In the genomic region with DNA sequence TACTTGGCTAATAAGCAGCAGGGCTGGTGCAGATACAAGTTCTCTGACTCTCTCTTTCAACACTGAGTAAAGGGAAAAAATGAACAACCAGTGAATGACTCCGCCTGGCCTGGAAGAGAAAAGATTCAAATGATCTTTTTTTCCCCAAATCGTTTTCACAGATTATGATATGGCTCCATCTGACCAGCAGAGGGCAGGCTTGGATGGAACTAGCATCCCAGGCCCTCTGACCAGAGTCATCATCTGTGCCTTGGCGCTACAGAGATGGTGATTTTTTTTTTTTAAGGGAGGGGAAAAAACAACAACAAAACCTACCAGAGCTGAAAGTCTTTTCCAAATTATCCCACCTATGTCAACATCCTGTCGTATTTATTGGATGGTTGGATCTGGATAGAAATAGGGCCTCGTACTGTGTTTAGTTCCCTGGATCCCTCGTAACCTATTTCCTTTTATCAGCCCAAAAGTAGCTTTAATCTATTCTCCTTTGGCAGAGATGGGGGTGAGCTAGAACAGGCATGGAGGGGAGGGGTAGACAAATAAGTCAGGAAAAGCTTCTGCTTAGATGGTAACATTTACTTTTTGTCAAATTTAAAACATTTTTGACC, we compare ENCODE assay signal across 8 cellular contexts.
DNase-seq lines count a peak whose midpoint lies in the region; ATAC-seq, FAIRE-seq and TF ChIP-seq lines count a peak whose summit lies in the region.

No MANE protein-coding gene starts in this region.

- H3K4me3 Mint-ChIP-seq in activated CD8-positive, alpha-beta T cell treated with anti-CD3 and anti-CD28 coated beads for 36 hours = no peak overlapping the region
- no peak overlapping the region for H3K4me3 Mint-ChIP-seq in naive thymus-derived CD4-positive, alpha-beta T cell

- DNase-seq in A549 (ENCODE audit: low read depth in 1 of 2, low spot score in 1 of 2) = peak; percentile 54 to 70
- peak; percentile 18 for DNase-seq in NCI-H2196 treated with DMSO at 0.1 percent for 48 hours (lab: John Stamatoyannopoulos, UW; ENCODE audit: unreplicated experiment)
- DNase-seq in activated CD8-positive, alpha-beta T cell treated with anti-CD3 and anti-CD28 coated beads for 36 hours = peak; percentile 67
- no peak for DNase-seq in esophagus muscularis mucosa (ENCODE audit: extremely low spot score)
- DNase-seq in naive thymus-derived CD4-positive, alpha-beta T cell = peak in 6 of 9 donors; percentile 3 to 44 (median 13)
- peak; percentile 73 for DNase-seq in superior temporal gyrus (ENCODE audit: extremely low spot score)

- no peak overlapping the region for H3K27ac ChIP-seq in A549
- H3K27ac ChIP-seq in esophagus muscularis mucosa (replicated peaks in 1 of 4) = no peak overlapping the region
- no peak overlapping the region for H3K27ac ChIP-seq in naive thymus-derived CD4-positive, alpha-beta T cell (ENCODE audit: low read depth, low read length)

- WGBS in A549 (ENCODE audit: missing lambda C conversion rate) = 33% methylated on average over 6 of the region's 6 CpGs
- WGBS in esophagus muscularis mucosa = 43% methylated on average over 6 of the region's 6 CpGs

- no peak for FAIRE-seq in A549 (lab: Jason Lieb, UNC)

- TF ChIP-seq EP300 in A549 (IDR thresholded peaks at IDR 0.05) (no peak), esophagus muscularis mucosa (IDR thresholded peaks at IDR 0.05) (no peak)

- H3K9me3 Mint-ChIP-seq in activated CD8-positive, alpha-beta T cell treated with anti-CD3 and anti-CD28 coated beads for 36 hours = no peaks in the 10 kb centered on the region
- no peaks in the 10 kb centered on the region for H3K9me3 Mint-ChIP-seq in naive thymus-derived CD4-positive, alpha-beta T cell

- peak; percentile 87 to 95 for ATAC-seq in A549
- ATAC-seq in HG02970 (IDR thresholded peaks at IDR 0.05; ENCODE audit: low FRiP score, unreplicated experiment) = peak; percentile 71
- peak; percentile 42 for ATAC-seq in activated CD8-positive, alpha-beta T cell treated with anti-CD3 and anti-CD28 coated beads for 36 hours
- peak; percentile 76 for ATAC-seq in naive thymus-derived CD4-positive, alpha-beta T cell

- H3K36me3 Mint-ChIP-seq in activated CD8-positive, alpha-beta T cell treated with anti-CD3 and anti-CD28 coated beads for 36 hours (ENCODE audit: low read depth) = no peaks in the 10 kb centered on the region
- H3K36me3 Mint-ChIP-seq in naive thymus-derived CD4-positive, alpha-beta T cell = no peaks in the 10 kb centered on the region

- TF ChIP-seq CTCF in A549 (IDR thresholded peaks at IDR 0.05) = peak; percentile 85
- TF ChIP-seq CTCF in GM12875 (IDR thresholded peaks at IDR 0.05; ENCODE audit: borderline replicate concordance, insufficient read depth, low read depth, low read length) = peak; percentile 59; the same call in 1 of the 2 replicates
- peak; percentile 79 for TF ChIP-seq CTCF in activated CD8-positive, alpha-beta T cell treated with anti-CD3 and anti-CD28 coated beads for 36 hours (IDR thresholded peaks at IDR 0.05)
- peak; percentile 76 to 85 (median 79) for TF ChIP-seq CTCF in esophagus muscularis mucosa (IDR thresholded peaks at IDR 0.05)

- POLR2A ChIA-PET in A549 (lab: Yijun Ruan, JAX) = no interaction called here
- POLR2A ChIA-PET in activated CD8-positive, alpha-beta T cell treated with anti-CD3 and anti-CD28 coated beads for 36 hours (lab: Charles Lee) = no interaction called here
- POLR2A ChIA-PET in naive thymus-derived CD4-positive, alpha-beta T cell (lab: Charles Lee) = no interaction called here

- H3K27me3 Mint-ChIP-seq in activated CD8-positive, alpha-beta T cell treated with anti-CD3 and anti-CD28 coated beads for 36 hours = peaks cover 4% of the 10 kb centered on the region
- H3K27me3 Mint-ChIP-seq in naive thymus-derived CD4-positive, alpha-beta T cell = peaks cover 0 to 9% (median 0%) of the 10 kb centered on the region in 5 donors

- no peaks in the 10 kb centered on the region for H3K27me3 ChIP-seq in esophagus muscularis mucosa
- H3K27me3 ChIP-seq in naive thymus-derived CD4-positive, alpha-beta T cell (ENCODE audit: control insufficient read depth in 2 of 2, insufficient read depth in 2 of 2, low read length in 2 of 2) = no peaks in the 10 kb centered on the region

- H3K4me3 ChIP-seq in A549 (no peak overlapping the region), GM12875 (ENCODE audit: low read depth, low read length) (no peak overlapping the region), esophagus muscularis mucosa (no peak overlapping the region)
- no peak overlapping the region for H3K4me3 ChIP-seq in naive thymus-derived CD4-positive, alpha-beta T cell (ENCODE audit: low read length)

- no peaks in the 10 kb centered on the region for H3K4me1 ChIP-seq in A549
- peaks cover 0 to 10% (median 0%) of the 10 kb centered on the region in 4 donors for H3K4me1 ChIP-seq in esophagus muscularis mucosa
- no peaks in the 10 kb centered on the region for H3K4me1 ChIP-seq in naive thymus-derived CD4-positive, alpha-beta T cell (ENCODE audit: control insufficient read depth in 2 of 2, insufficient read depth in 2 of 2, low read length in 2 of 2)

- H3K36me3 ChIP-seq in esophagus muscularis mucosa = no peaks in the 10 kb centered on the region
- H3K36me3 ChIP-seq in naive thymus-derived CD4-positive, alpha-beta T cell (ENCODE audit: control insufficient read depth in 2 of 3, insufficient read depth in 3 of 3, low read length in 3 of 3) = no peaks in the 10 kb centered on the region

- H3K9me3 ChIP-seq in A549 = no peaks in the 10 kb centered on the region
- H3K9me3 ChIP-seq in esophagus muscularis mucosa = no peaks in the 10 kb centered on the region
- no peaks in the 10 kb centered on the region for H3K9me3 ChIP-seq in naive thymus-derived CD4-positive, alpha-beta T cell (ENCODE audit: control insufficient read depth in 2 of 3, low read length in 3 of 3)

- TF ChIP-seq RAD21 in A549 (conservative IDR thresholded peaks at IDR 0.05 in 1 of 2, IDR thresholded peaks at IDR 0.05 in 1 of 2) = peak; percentile 83 to 92

- intact Hi-C loops in activated CD8-positive, alpha-beta T cell treated with anti-CD3 and anti-CD28 coated beads for 36 hours (cut with micrococcal nuclease) = loop anchor here (2.0 kb wide), 1 partner anchor 49 kb away; no protein-coding TSS in a partner anchor
- intact Hi-C loops in esophagus muscularis mucosa (cut with DNase I) = loop anchor here (2.0 to 5.0 kb wide), 2 partner anchors 49 to 422 kb away; no protein-coding TSS in a partner anchor
- intact Hi-C loops in naive thymus-derived CD4-positive, alpha-beta T cell (cut with micrococcal nuclease) = loop anchor here (1.0 to 10.0 kb wide), 6 partner anchors 49 to 1013 kb away; a partner anchor contains a TSS

- H3K4me2 ChIP-seq in A549 = no peak overlapping the region

- no peaks in the 10 kb centered on the region for H3K4me1 Mint-ChIP-seq in activated CD8-positive, alpha-beta T cell treated with anti-CD3 and anti-CD28 coated beads for 36 hours (ENCODE audit: low read depth)
- peaks cover 0 to 2% (median 0%) of the 10 kb centered on the region in 7 donors for H3K4me1 Mint-ChIP-seq in naive thymus-derived CD4-positive, alpha-beta T cell

- TF ChIP-seq POLR2A in A549 (IDR thresholded peaks at IDR 0.05; ENCODE audit: low read length) = no peak
- TF ChIP-seq POLR2A in esophagus muscularis mucosa (IDR thresholded peaks at IDR 0.05; ENCODE audit: low read depth) = no peak

- CTCF ChIA-PET in A549 (lab: Yijun Ruan, JAX) = interaction anchor here (0.7 to 11.3 kb wide), 39 partner anchors 13 to 631 kb away, joined by 3 to 208 read pairs (median 5); no protein-coding TSS in a partner anchor
- CTCF ChIA-PET in activated CD8-positive, alpha-beta T cell treated with anti-CD3 and anti-CD28 coated beads for 36 hours (lab: Charles Lee) = interaction anchor here (0.7 to 3.5 kb wide), 19 partner anchors 15 to 551 kb away, joined by 3 to 23 read pairs (median 4); no protein-coding TSS in a partner anchor
- CTCF ChIA-PET in naive thymus-derived CD4-positive, alpha-beta T cell (lab: Charles Lee) = interaction anchor here (0.6 to 1.3 kb wide), 4 partner anchors 24 to 598 kb away, joined by 3 to 5 read pairs (median 3); no protein-coding TSS in a partner anchor

- no peak overlapping the region for H3K27ac Mint-ChIP-seq in activated CD8-positive, alpha-beta T cell treated with anti-CD3 and anti-CD28 coated beads for 36 hours
- H3K27ac Mint-ChIP-seq in naive thymus-derived CD4-positive, alpha-beta T cell = no peak overlapping the region

TF ChIP-seq in A549, 52 proteins besides CTCF, POLR2A, EP300 and RAD21:
- TF ChIP-seq JUNB (IDR thresholded peaks at IDR 0.05) (no peak), SMC3 (IDR thresholded peaks at IDR 0.05) (peak; percentile 91)
